10 cellular contexts compared by ENCODE assay signal in the genomic region with DNA sequence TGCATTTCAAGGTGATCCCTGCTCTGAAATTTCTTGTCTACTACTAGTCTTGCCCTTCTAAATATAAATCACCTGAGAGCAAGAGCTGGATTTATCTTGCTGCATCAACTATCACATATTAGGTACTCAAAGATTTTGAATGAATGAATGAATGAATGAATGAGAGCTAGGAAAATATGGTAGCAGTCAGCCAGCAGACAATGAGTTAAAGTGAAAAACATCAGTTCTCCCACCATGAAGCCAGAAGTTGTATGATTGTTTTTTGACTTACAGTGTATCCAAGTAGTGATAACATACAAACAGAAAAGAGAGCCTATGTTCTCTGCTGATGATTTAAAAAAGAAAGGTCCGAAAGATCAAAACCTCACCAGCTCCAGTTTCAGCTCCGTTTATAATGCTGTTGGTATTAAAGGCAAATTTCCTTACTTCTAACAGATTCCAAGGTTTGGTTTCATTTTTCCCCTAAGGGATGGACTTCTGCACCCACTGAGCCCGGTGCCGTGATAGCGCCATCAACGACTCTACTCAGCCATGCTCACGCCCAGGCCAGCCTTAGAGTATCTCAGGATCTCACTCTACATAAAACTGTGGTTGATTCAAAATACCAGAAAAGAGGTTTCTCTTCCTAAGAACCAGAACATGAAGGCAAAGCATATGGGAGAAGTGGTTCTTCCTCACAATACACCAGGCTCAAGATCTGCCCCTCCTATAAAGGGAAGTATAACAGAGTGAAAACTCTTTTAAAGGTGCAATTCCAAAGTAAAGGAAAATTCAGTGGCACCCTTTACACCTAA.
DNase-seq lines count a peak whose midpoint lies in the region; TF ChIP-seq lines count a peak whose summit lies in the region.
"Had no signal": no experiment of that assay in that cellular context is flagged by ENCODE, and none has a peak within 500 bp of the region (broad histone marks: within the 10 kb centered on the region; RNA-seq: fewer than 3 reads in every experiment).

No MANE protein-coding gene starts in this region.

- TF ChIP-seq CTCF in GM12865 (IDR thresholded peaks at IDR 0.05; ENCODE audit: insufficient read depth, low read depth, low read length, missing control alignments), result no peak

- intact Hi-C loops in dendritic cell treated with granulocyte-macrophage colony-stimulating factor and Interleukin-4, amounts not matched to agents 40 ng/mL and 50 ng/mL, for 4 days (cut with micrococcal nuclease), result loop anchor here (2.0 to 10.0 kb wide), 2 partner anchors 26 to 88 kb away; a partner anchor contains a TSS

- H3K9me3 Mint-ChIP-seq in T-helper 1 cell treated with Interleukin-12 subunit alpha and Interleukin-12 subunit beta and Interleukin-4 antibody, amounts not matched to agents 30 μg/mL and 1 μg/mL, for 36 hours, result no peaks in the 10 kb centered on the region
- H3K9me3 Mint-ChIP-seq in dendritic cell treated with granulocyte-macrophage colony-stimulating factor and Interleukin-4, amounts not matched to agents 40 ng/mL and 50 ng/mL, for 4 days, result no peaks in the 10 kb centered on the region

- H3K36me3 Mint-ChIP-seq in T-helper 1 cell treated with Interleukin-12 subunit alpha and Interleukin-12 subunit beta and Interleukin-4 antibody, amounts not matched to agents 30 μg/mL and 1 μg/mL, for 36 hours (ENCODE audit: low read depth), result peaks cover 23% of the 10 kb centered on the region
- peaks cover 56% of the 10 kb centered on the region for H3K36me3 Mint-ChIP-seq in dendritic cell treated with granulocyte-macrophage colony-stimulating factor and Interleukin-4, amounts not matched to agents 40 ng/mL and 50 ng/mL, for 4 days (ENCODE audit: low read depth)

- peak overlapping the region; percentile 97 for H3K27ac Mint-ChIP-seq in T-helper 1 cell treated with Interleukin-12 subunit alpha and Interleukin-12 subunit beta and Interleukin-4 antibody, amounts not matched to agents 30 μg/mL and 1 μg/mL, for 36 hours
- peak overlapping the region; percentile 89 for H3K27ac Mint-ChIP-seq in dendritic cell treated with granulocyte-macrophage colony-stimulating factor and Interleukin-4, amounts not matched to agents 40 ng/mL and 50 ng/mL, for 4 days

- DNase-seq in GM12865 (ENCODE audit: low read depth) (peak; percentile 31), HuH-7 (ENCODE audit: low spot score) (no peak), NCI-H2029 treated with DMSO at 0.1 percent for 48 hours (lab: John Stamatoyannopoulos, UW) (no peak), kidney glomerular epithelial cell (lab: John Stamatoyannopoulos, UW) (no peak), mesenteric fat pad (ENCODE audit: low spot score) (no peak)
- DNase-seq in stimulated activated CD4-positive, alpha-beta T cell treated with anti-CD3 and anti-CD28 coated beads, Interleukin-1b, Interleukin-23, amount 100 ng/mL, for 48 hours, result peak; percentile 12
- DNase-seq: mesendoderm, NCI-H1105 had no signal

- peak overlapping the region; percentile 70 for H3K4me3 ChIP-seq in GM12865 (ENCODE audit: low read depth, low read length)

- H3K4me1 Mint-ChIP-seq in T-helper 1 cell treated with Interleukin-12 subunit alpha and Interleukin-12 subunit beta and Interleukin-4 antibody, amounts not matched to agents 30 μg/mL and 1 μg/mL, for 36 hours (ENCODE audit: low read depth), result peaks cover 55% of the 10 kb centered on the region
- H3K4me1 Mint-ChIP-seq in dendritic cell treated with granulocyte-macrophage colony-stimulating factor and Interleukin-4, amounts not matched to agents 40 ng/mL and 50 ng/mL, for 4 days (ENCODE audit: low read depth), result peaks cover 64% of the 10 kb centered on the region

- peak overlapping the region; percentile 94 for H3K4me3 Mint-ChIP-seq in T-helper 1 cell treated with Interleukin-12 subunit alpha and Interleukin-12 subunit beta and Interleukin-4 antibody, amounts not matched to agents 30 μg/mL and 1 μg/mL, for 36 hours
- H3K4me3 Mint-ChIP-seq in dendritic cell treated with granulocyte-macrophage colony-stimulating factor and Interleukin-4, amounts not matched to agents 40 ng/mL and 50 ng/mL, for 4 days, result peak overlapping the region; percentile 91

- no peaks in the 10 kb centered on the region for H3K27me3 Mint-ChIP-seq in T-helper 1 cell treated with Interleukin-12 subunit alpha and Interleukin-12 subunit beta and Interleukin-4 antibody, amounts not matched to agents 30 μg/mL and 1 μg/mL, for 36 hours (ENCODE audit: low read depth)
- H3K27me3 Mint-ChIP-seq in dendritic cell treated with granulocyte-macrophage colony-stimulating factor and Interleukin-4, amounts not matched to agents 40 ng/mL and 50 ng/mL, for 4 days, result no peaks in the 10 kb centered on the region

Comparison
In these comparisons a context has a peak if more than half of its experiments do, and no peak if none do; other contexts are left out.
1. DNase-seq: peak in GM12865 (single experiment) and stimulated activated CD4-positive, alpha-beta T cell treated with anti-CD3 and anti-CD28 coated beads, Interleukin-1b, Interleukin-23, amount 100 ng/mL, for 48 hours (single experiment); none in HuH-7 (single experiment), NCI-H2029 treated with DMSO at 0.1 percent for 48 hours (single experiment), kidney glomerular epithelial cell (single experiment) and mesenteric fat pad (single experiment).